Comparison of ENCODE assay signal across 17 cellular contexts in the genomic region with DNA sequence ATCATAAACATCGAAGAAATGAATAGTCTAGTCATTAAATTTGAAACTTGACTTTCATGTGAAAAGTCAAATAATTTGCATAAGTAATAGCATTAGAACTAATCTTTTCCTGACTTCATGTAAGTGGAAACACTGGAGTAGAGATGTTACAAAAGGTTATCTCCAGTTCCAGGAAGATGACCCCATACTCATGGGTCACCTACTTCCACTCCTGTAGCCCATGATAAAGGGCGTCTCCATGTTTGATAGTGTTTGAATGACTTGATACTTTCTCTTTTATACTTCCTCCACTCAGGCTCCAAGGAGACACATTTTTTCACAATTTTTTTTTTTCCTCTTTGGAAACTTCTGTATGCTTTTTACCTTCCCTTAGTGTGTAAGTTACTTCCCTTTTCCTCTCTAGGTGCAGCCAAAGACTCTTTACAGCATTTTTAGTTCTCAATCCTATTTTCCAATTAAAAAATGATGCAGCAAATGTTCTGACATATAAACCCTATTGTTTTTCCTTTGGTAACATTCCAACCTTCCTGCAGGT.
DNase-seq lines count a peak whose midpoint lies in the region; ATAC-seq and TF ChIP-seq lines count a peak whose summit lies in the region.
"Had no signal": no experiment of that assay in that cellular context is flagged by ENCODE, and none has a peak within 500 bp of the region (broad histone marks: within the 10 kb centered on the region; RNA-seq: fewer than 3 reads in every experiment).

No MANE protein-coding gene starts in this region.

- no peak for ATAC-seq in activated T-cell treated with anti-CD3 and anti-CD28 coated beads, Interleukin-2, amount 50 U/mL, for 4 hours
- ATAC-seq in HG02642 (IDR thresholded peaks at IDR 0.05; ENCODE audit: poor library complexity, unreplicated experiment) (no peak), GM18873 (IDR thresholded peaks at IDR 0.05; ENCODE audit: low FRiP score, unreplicated experiment) (no peak)
- ATAC-seq: foreskin keratinocyte, left lung had no signal

- no peaks in the 10 kb centered on the region for H3K27me3 ChIP-seq in neutrophil
- H3K27me3 ChIP-seq: foreskin keratinocyte, left lung, SJSA1 had no signal

- H3K9me3 ChIP-seq in neutrophil, result no peaks in the 10 kb centered on the region
- H3K9me3 ChIP-seq: SJSA1 had no signal

- H3K9me3 Mint-ChIP-seq in activated T-cell treated with anti-CD3 and anti-CD28 coated beads, Interleukin-2, amount 50 U/mL, for 4 hours, result peaks cover 21% of the 10 kb centered on the region
- peaks cover 23% of the 10 kb centered on the region for H3K9me3 Mint-ChIP-seq in activated CD4-positive, alpha-beta memory T cell treated with anti-CD3 and anti-CD28 coated beads, Interleukin-2, amount 10 ng/mL, durations not matched to agents 7 days and 5 days

- H3K27me3 Mint-ChIP-seq in activated T-cell treated with anti-CD3 and anti-CD28 coated beads, Interleukin-2, amount 50 U/mL, for 4 hours (ENCODE audit: low read depth), result no peaks in the 10 kb centered on the region
- no peaks in the 10 kb centered on the region for H3K27me3 Mint-ChIP-seq in activated CD4-positive, alpha-beta memory T cell treated with anti-CD3 and anti-CD28 coated beads, Interleukin-2, amount 10 ng/mL, durations not matched to agents 7 days and 5 days
- H3K27me3 Mint-ChIP-seq: activated B cell treated with CpG ODN at 0.5 μM for 24 hours had no signal

- POLR2A ChIA-PET in activated CD4-positive, alpha-beta memory T cell treated with anti-CD3 and anti-CD28 coated beads, Interleukin-2, amount 10 ng/mL, durations not matched to agents 7 days and 5 days (lab: Charles Lee), result interaction anchor here (1.0 to 1.8 kb wide), 3 partner anchors 20 to 91 kb away, joined by 3 to 8 read pairs (median 3); no protein-coding TSS in a partner anchor

- no peak overlapping the region for H3K4me3 ChIP-seq in neutrophil (ENCODE audit: low read depth in 1 of 2, low read length in 1 of 2)
- H3K4me3 ChIP-seq: left lung, SJSA1 had no signal

- no peak for TF ChIP-seq CTCF in neutrophil (IDR thresholded peaks at IDR 0.05)

- peaks cover 35% of the 10 kb centered on the region for H3K4me1 Mint-ChIP-seq in activated T-cell treated with anti-CD3 and anti-CD28 coated beads, Interleukin-2, amount 50 U/mL, for 4 hours (ENCODE audit: low read depth)
- peaks cover 26% of the 10 kb centered on the region for H3K4me1 Mint-ChIP-seq in activated CD4-positive, alpha-beta memory T cell treated with anti-CD3 and anti-CD28 coated beads, Interleukin-2, amount 10 ng/mL, durations not matched to agents 7 days and 5 days
- H3K4me1 Mint-ChIP-seq: nephron had no signal

- H3K27ac ChIP-seq in neutrophil, result peak overlapping the region; percentile 67
- H3K27ac ChIP-seq in caudate nucleus (ENCODE audit: low read depth, low read length), result no peak overlapping the region
- H3K27ac ChIP-seq: foreskin keratinocyte, SJSA1 had no signal

- peak overlapping the region; percentile 66 for H3K27ac Mint-ChIP-seq in activated CD4-positive, alpha-beta memory T cell treated with anti-CD3 and anti-CD28 coated beads, Interleukin-2, amount 10 ng/mL, durations not matched to agents 7 days and 5 days
- H3K27ac Mint-ChIP-seq: activated B cell treated with CpG ODN at 0.5 μM for 24 hours, nephron had no signal

- H3K36me3 ChIP-seq in neutrophil, result no peaks in the 10 kb centered on the region
- H3K36me3 ChIP-seq: left lung, SJSA1 had no signal

- H3K4me1 ChIP-seq in neutrophil (ENCODE audit: control insufficient read depth in 1 of 2, insufficient read depth in 1 of 2, low read depth in 1 of 2, low read length in 1 of 2), result peaks cover 16 to 18% of the 10 kb centered on the region in 2 experiments
- H3K4me1 ChIP-seq: foreskin keratinocyte, SJSA1 had no signal

- peak overlapping the region; percentile 20 for H3K4me3 Mint-ChIP-seq in activated T-cell treated with anti-CD3 and anti-CD28 coated beads, Interleukin-2, amount 50 U/mL, for 4 hours
- no peak overlapping the region for H3K4me3 Mint-ChIP-seq in activated CD4-positive, alpha-beta memory T cell treated with anti-CD3 and anti-CD28 coated beads, Interleukin-2, amount 10 ng/mL, durations not matched to agents 7 days and 5 days
- H3K4me3 Mint-ChIP-seq: activated B cell treated with CpG ODN at 0.5 μM for 24 hours, nephron had no signal

- no peaks in the 10 kb centered on the region for H3K36me3 Mint-ChIP-seq in activated T-cell treated with anti-CD3 and anti-CD28 coated beads, Interleukin-2, amount 50 U/mL, for 4 hours (ENCODE audit: insufficient read depth)
- peaks cover 23% of the 10 kb centered on the region for H3K36me3 Mint-ChIP-seq in activated CD4-positive, alpha-beta memory T cell treated with anti-CD3 and anti-CD28 coated beads, Interleukin-2, amount 10 ng/mL, durations not matched to agents 7 days and 5 days (ENCODE audit: low read depth)

- CTCF ChIA-PET in activated CD4-positive, alpha-beta memory T cell treated with anti-CD3 and anti-CD28 coated beads, Interleukin-2, amount 10 ng/mL, durations not matched to agents 7 days and 5 days (lab: Charles Lee), result no interaction called here

- DNase-seq in activated T-cell treated with anti-CD3 and anti-CD28 coated beads, Interleukin-2, amount 50 U/mL, for 4 hours, result no peak
- DNase-seq in activated T-cell treated with anti-CD3 and anti-CD28 coated beads, Interleukin-2, amount 50 U/mL, for 48 hours, result no peak
- peak; percentile 52 to 64 for DNase-seq in NOMO-1 (lab: John Stamatoyannopoulos, UW; ENCODE audit: unreplicated experiment in 2 of 2)
- DNase-seq in activated CD4-positive, alpha-beta memory T cell treated with anti-CD3 and anti-CD28 coated beads, Interleukin-2, amount 10 ng/mL, durations not matched to agents 7 days and 5 days, result no peak
- no peak for DNase-seq in caudate nucleus (lab: John Stamatoyannopoulos, UW)
- DNase-seq: activated B cell treated with CpG ODN at 0.5 μM for 24 hours, amygdala, foreskin keratinocyte, GF-D8, left lung, NCI-H1436, NCI-H226 had no signal

Comparison
In these comparisons a context has a peak if more than half of its experiments do, and no peak if none do; other contexts are left out.
1. DNase-seq: peak in NOMO-1 (2 of 2); none in activated T-cell treated with anti-CD3 and anti-CD28 coated beads, Interleukin-2, amount 50 U/mL, for 4 hours (single experiment), activated T-cell treated with anti-CD3 and anti-CD28 coated beads, Interleukin-2, amount 50 U/mL, for 48 hours (0 of 2), activated CD4-positive, alpha-beta memory T cell treated with anti-CD3 and anti-CD28 coated beads, Interleukin-2, amount 10 ng/mL, durations not matched to agents 7 days and 5 days (single experiment) and caudate nucleus (0 of 61).